In the genomic region with DNA sequence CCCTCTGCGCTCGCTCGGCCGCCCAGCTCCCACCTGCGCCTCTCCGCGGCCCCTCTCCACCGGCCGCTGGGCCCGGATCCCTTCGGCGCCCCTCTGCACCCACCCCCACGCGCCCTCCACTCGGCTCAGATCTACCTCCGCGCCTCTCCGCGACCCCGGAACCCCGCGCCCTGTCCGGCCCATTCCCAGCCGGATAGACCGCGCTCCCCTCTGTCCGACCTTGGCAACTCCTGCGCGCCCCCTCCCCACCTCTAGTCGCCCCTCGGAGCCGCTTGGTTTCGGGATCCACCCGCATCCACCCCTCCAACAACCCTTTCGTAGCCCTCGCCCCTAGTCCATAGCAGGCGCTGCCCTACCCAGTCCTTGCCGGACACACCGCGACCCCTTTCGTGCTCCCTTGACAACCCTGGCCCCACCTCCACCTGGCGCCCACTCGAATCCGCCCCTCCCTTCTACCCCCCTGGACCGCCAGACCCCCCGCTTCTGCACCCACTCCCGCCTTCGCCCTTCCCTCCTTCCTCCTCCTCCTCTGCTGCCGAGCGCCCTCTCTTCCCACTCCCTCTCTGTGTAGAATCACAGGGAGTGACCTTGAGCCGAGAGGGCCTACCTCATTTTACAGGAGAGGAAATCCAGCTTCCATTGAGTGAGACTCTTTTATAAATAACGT, we compare ENCODE assay signal across 8 cellular contexts. TPM values are rescaled to one million over a fixed set of nuclear protein-coding genes. Genes with fewer than 3 reads are reported as not detected.
A peak's percentile ranks its signal among the peaks of the same experiment; 100 is the strongest.
DNase-seq lines count a peak whose midpoint lies in the region; ATAC-seq and TF ChIP-seq lines count a peak whose summit lies in the region.

No MANE protein-coding gene starts in this region.

- in situ Hi-C loops in GM13977 (cut with MboI; ENCODE audit: low pct_unique_long_range_greater_than_20kb, low sequenced_read_pairs, unreplicated experiment) = loop anchor here (10.0 kb wide), 1 partner anchor 137 kb away; no protein-coding TSS in a partner anchor

- TF ChIP-seq POLR2A in adrenal gland (IDR thresholded peaks at IDR 0.05) = peak in 1 of 2 donors; percentile 49

- H3K27me3 ChIP-seq in adrenal gland = no peaks in the 10 kb centered on the region

- ATAC-seq in left ventricle myocardium superior (peak; percentile 75), HG02973 (IDR thresholded peaks at IDR 0.05; ENCODE audit: unreplicated experiment) (no peak)

- CTCF ChIA-PET in AG04449 (lab: Yijun Ruan, JAX) = interaction anchor here (0.7 to 3.7 kb wide), 14 partner anchors 8 to 849 kb away, joined by 3 to 14 read pairs (median 4); a partner anchor contains a TSS

- POLR2A ChIA-PET in AG04449 (lab: Yijun Ruan, JAX) = interaction anchor here (0.8 kb wide), 1 partner anchor 28 kb away, joined by 3 read pairs; no protein-coding TSS in a partner anchor

- no peak for DNase-seq in AG04449 (ENCODE audit: low read depth, low spot score)
- DNase-seq in GM13977 (ENCODE audit: low spot score) = peak; percentile 29
- DNase-seq in NCI-H146 treated with DMSO at 0.1 percent for 48 hours (lab: John Stamatoyannopoulos, UW; ENCODE audit: unreplicated experiment) = peak; percentile 50
- DNase-seq in adrenal gland = peak; percentile 53 to 75 (median 57)
- peak; percentile 61 for DNase-seq in left ventricle myocardium superior
- peak; percentile 56 for DNase-seq in pons (ENCODE audit: low spot score)
- DNase-seq in NCI-H128 (lab: John Stamatoyannopoulos, UW; ENCODE audit: unreplicated experiment) = no peak

- intact Hi-C loops in adrenal gland (cut with DNase I) = loop anchor here in 1 of 2 donors (5.0 kb wide), 2 partner anchors 79 to 359 kb away; a partner anchor contains a TSS
- intact Hi-C loops in left ventricle myocardium superior (cut with micrococcal nuclease) = no loop called here

- peak overlapping the region; percentile 80 to 97 (median 90) for H3K27ac ChIP-seq in adrenal gland

- peak overlapping the region; percentile 82 for H3K4me3 ChIP-seq in AG04449 (ENCODE audit: low read depth, low read length)
- H3K4me3 ChIP-seq in adrenal gland = peak overlapping the region; percentile 49 to 95 (median 70)

- H3K9me3 ChIP-seq in adrenal gland (replicated peaks in 1 of 3) = no peaks in the 10 kb centered on the region

- no peaks in the 10 kb centered on the region for H3K36me3 ChIP-seq in adrenal gland (replicated peaks in 1 of 2)

- peaks cover 25 to 29% of the 10 kb centered on the region in 2 donors for H3K4me1 ChIP-seq in adrenal gland (replicated peaks in 1 of 2)

- no peak for TF ChIP-seq CTCF in AG04449 (IDR thresholded peaks at IDR 0.05; ENCODE audit: insufficient read depth, low read length, missing control alignments)
- TF ChIP-seq CTCF in GM13977 (IDR thresholded peaks at IDR 0.05; ENCODE audit: extremely low read depth, insufficient read depth, missing control alignments) = no peak
- no peak for TF ChIP-seq CTCF in adrenal gland (IDR thresholded peaks at IDR 0.05)

- WGBS in adrenal gland, 4 donors = 2 to 3% (median 2%) methylated on average over 21 to 52 of the region's 52 CpGs

RNA-seq across cellular contexts. Expression of a gene that starts 0.5 kb away (rescaled TPM):
- total RNA-seq in adrenal gland (100 to 1,000 TPM in 6 of 8 donors, 10 to 100 TPM in 2; 86.2 to 237 (median 113) TPM), left ventricle myocardium superior (219 TPM)
- 100 to 1,000 TPM in 1 of 3 donors, 10 to 100 TPM in 2; 31.6 to 132 (median 36.3) TPM for polyA plus RNA-seq in adrenal gland

RNA-seq across cellular contexts. Expression of a gene that starts 51.2 kb away (rescaled TPM):
- total RNA-seq in adrenal gland (10 to 100 TPM; 16.9 to 33.4 (median 24.5) TPM), left ventricle myocardium superior (4.7 TPM)
- polyA plus RNA-seq in adrenal gland = 10 to 100 TPM; 15.4 to 22.6 (median 17.9) TPM

Comparison
In these comparisons a context has a peak if more than half of its experiments do, and no peak if none do; other contexts are left out.
1. DNase-seq: peak in GM13977 (single experiment), NCI-H146 treated with DMSO at 0.1 percent for 48 hours (single experiment), adrenal gland (7 of 7), left ventricle myocardium superior (single experiment) and pons (single experiment); none in AG04449 (single experiment) and NCI-H128 (single experiment).